Comparison of ENCODE assay signal across 8 cellular contexts in genomic region chr15:57732526-57733331, GRCh38. TPM values are rescaled to one million over a fixed set of nuclear protein-coding genes. Genes with fewer than 3 reads are reported as not detected.
DNase-seq lines count a peak whose midpoint lies in the region; ATAC-seq lines count a peak whose summit lies in the region.

No MANE protein-coding gene starts in this region.

- DNase-seq in DMS114 treated with DMSO at 0.1 percent for 48 hours (lab: John Stamatoyannopoulos, UW; ENCODE audit: unreplicated experiment) (peak; percentile 52), HPDE6-E6E7 (ENCODE audit: extremely low spot score) (peak; percentile 21), SK-N-DZ (ENCODE audit: low spot score) (peak; percentile 42), astrocyte of the hippocampus (ENCODE audit: low read depth, low spot score) (peak; percentile 66), inferior parietal cortex (ENCODE audit: extremely low spot score) (peak; percentile 79), NCI-H187 treated with DMSO at 0.1 percent for 48 hours (lab: John Stamatoyannopoulos, UW) (no peak)
- peak; percentile 59 to 61 for DNase-seq in stimulated activated CD4-positive, alpha-beta T cell treated with anti-CD3 and anti-CD28 coated beads, Interleukin-2, amount 100 ng/mL, for 24 hours

- no peak for ATAC-seq in HG02763 (IDR thresholded peaks at IDR 0.05; ENCODE audit: unreplicated experiment)

RNA-seq across cellular contexts. Expression of gene POLR2M, which starts 26.2 kb away (rescaled TPM):
- 46.8 and 941 TPM in 2 replicates for polyA plus RNA-seq in SK-N-DZ (2014; cell fraction: cytosol; rRNA removed)
- polyA plus RNA-seq in SK-N-DZ (2014; cell fraction: nucleus; rRNA removed), result 17.1 and 20.6 TPM in 2 replicates
